In the genomic region with DNA sequence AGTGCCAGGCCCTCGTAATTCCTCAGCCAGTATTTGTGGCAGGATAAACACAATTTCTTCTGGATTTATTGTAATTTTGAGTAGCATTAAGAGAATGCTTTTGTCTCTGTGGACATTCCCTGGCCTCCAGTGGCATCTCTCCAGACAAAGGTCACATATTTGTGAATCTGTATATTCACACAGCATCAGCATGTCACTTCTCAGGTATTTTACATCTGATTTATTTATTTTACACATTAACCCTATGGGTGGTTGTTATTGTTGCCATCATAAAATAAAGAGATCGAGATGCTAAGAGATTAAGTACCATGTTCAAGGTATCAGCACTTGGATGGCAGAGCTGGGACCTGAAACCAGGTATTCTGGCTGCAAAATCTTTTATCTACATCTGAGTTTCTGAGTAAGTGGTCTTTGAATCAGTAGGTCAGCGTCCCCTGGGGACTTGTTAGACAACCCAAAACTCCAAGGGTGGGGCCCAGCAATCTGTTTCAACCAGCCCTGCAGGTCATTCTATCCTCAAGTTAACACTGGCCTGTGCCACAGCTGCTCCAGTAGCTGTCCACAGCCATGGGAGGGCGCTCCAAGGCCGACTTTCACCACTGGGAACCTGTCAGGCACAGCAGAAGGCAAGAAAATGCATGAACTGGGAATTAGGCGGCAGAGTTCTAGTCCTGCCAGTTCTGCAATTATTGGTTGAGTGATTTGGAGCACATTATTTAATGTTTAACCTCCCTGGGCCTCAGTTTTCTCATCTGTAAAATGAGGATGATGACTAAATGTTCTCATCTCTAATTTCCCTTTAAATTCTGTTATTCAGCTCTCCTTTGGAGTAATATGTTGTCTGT, we compare ENCODE assay signal across 1 cellular context.
TF ChIP-seq lines count a peak whose summit lies in the region.

No MANE protein-coding gene starts in this region.

TF ChIP-seq in GM12878, 131 proteins besides CTCF, POLR2A, EP300 and RAD21 (continued from another document):
- TF ChIP-seq, protein P1, sequence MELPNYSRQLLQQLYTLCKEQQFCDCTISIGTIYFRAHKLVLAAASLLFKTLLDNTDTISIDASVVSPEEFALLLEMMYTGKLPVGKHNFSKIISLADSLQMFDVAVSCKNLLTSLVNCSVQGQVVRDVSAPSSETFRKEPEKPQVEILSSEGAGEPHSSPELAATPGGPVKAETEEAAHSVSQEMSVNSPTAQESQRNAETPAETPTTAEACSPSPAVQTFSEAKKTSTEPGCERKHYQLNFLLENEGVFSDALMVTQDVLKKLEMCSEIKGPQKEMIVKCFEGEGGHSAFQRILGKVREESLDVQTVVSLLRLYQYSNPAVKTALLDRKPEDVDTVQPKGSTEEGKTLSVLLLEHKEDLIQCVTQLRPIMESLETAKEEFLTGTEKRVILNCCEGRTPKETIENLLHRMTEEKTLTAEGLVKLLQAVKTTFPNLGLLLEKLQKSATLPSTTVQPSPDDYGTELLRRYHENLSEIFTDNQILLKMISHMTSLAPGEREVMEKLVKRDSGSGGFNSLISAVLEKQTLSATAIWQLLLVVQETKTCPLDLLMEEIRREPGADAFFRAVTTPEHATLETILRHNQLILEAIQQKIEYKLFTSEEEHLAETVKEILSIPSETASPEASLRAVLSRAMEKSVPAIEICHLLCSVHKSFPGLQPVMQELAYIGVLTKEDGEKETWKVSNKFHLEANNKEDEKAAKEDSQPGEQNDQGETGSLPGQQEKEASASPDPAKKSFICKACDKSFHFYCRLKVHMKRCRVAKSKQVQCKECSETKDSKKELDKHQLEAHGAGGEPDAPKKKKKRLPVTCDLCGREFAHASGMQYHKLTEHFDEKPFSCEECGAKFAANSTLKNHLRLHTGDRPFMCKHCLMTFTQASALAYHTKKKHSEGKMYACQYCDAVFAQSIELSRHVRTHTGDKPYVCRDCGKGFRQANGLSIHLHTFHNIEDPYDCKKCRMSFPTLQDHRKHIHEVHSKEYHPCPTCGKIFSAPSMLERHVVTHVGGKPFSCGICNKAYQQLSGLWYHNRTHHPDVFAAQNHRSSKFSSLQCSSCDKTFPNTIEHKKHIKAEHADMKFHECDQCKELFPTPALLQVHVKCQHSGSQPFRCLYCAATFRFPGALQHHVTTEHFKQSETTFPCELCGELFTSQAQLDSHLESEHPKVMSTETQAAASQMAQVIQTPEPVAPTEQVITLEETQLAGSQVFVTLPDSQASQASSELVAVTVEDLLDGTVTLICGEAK (IDR thresholded peaks at IDR 0.05; ENCODE audit: borderline replicate concordance), result no peak
- 0 out of 2 replicates have a peak, but pooled peaks have one; percentile 8 for TF ChIP-seq TCF12 (IDR thresholded peaks at IDR 0.05; ENCODE audit: low read depth, low read length)
- no peak for TF ChIP-seq HDAC6 (IDR thresholded peaks at IDR 0.05; ENCODE audit: unreplicated experiment)
- TF ChIP-seq, protein P2, sequence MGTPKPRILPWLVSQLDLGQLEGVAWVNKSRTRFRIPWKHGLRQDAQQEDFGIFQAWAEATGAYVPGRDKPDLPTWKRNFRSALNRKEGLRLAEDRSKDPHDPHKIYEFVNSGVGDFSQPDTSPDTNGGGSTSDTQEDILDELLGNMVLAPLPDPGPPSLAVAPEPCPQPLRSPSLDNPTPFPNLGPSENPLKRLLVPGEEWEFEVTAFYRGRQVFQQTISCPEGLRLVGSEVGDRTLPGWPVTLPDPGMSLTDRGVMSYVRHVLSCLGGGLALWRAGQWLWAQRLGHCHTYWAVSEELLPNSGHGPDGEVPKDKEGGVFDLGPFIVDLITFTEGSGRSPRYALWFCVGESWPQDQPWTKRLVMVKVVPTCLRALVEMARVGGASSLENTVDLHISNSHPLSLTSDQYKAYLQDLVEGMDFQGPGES (IDR thresholded peaks at IDR 0.05), result no peak
- no peak for TF ChIP-seq HCFC1 (IDR thresholded peaks at IDR 0.05; ENCODE audit: low read length)
- no peak for TF ChIP-seq SMARCA5 (IDR thresholded peaks at IDR 0.05)
- no peak for TF ChIP-seq ZZZ3 (IDR thresholded peaks at IDR 0.05; ENCODE audit: control insufficient read depth, insufficient read length, low read depth)
- TF ChIP-seq, protein P3, sequence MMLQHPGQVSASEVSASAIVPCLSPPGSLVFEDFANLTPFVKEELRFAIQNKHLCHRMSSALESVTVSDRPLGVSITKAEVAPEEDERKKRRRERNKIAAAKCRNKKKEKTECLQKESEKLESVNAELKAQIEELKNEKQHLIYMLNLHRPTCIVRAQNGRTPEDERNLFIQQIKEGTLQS (IDR thresholded peaks at IDR 0.05; ENCODE audit: borderline replicate concordance, extremely low read depth, low read depth, low read length), result no peak
- TF ChIP-seq, protein P4, sequence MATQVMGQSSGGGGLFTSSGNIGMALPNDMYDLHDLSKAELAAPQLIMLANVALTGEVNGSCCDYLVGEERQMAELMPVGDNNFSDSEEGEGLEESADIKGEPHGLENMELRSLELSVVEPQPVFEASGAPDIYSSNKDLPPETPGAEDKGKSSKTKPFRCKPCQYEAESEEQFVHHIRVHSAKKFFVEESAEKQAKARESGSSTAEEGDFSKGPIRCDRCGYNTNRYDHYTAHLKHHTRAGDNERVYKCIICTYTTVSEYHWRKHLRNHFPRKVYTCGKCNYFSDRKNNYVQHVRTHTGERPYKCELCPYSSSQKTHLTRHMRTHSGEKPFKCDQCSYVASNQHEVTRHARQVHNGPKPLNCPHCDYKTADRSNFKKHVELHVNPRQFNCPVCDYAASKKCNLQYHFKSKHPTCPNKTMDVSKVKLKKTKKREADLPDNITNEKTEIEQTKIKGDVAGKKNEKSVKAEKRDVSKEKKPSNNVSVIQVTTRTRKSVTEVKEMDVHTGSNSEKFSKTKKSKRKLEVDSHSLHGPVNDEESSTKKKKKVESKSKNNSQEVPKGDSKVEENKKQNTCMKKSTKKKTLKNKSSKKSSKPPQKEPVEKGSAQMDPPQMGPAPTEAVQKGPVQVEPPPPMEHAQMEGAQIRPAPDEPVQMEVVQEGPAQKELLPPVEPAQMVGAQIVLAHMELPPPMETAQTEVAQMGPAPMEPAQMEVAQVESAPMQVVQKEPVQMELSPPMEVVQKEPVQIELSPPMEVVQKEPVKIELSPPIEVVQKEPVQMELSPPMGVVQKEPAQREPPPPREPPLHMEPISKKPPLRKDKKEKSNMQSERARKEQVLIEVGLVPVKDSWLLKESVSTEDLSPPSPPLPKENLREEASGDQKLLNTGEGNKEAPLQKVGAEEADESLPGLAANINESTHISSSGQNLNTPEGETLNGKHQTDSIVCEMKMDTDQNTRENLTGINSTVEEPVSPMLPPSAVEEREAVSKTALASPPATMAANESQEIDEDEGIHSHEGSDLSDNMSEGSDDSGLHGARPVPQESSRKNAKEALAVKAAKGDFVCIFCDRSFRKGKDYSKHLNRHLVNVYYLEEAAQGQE (IDR thresholded peaks at IDR 0.05; ENCODE audit: low read depth, low read length), result no peak
- TF ChIP-seq ZNF207 (IDR thresholded peaks at IDR 0.05; ENCODE audit: borderline replicate concordance), result no peak
- no peak for TF ChIP-seq POLR2AphosphoS2 (IDR thresholded peaks at IDR 0.05; ENCODE audit: low read depth, low read length)
TF ChIP-seq in GM12878: peak in this region for 3.
